In genomic region chr7:112511451-112512220, GRCh38 we compare ENCODE assay signal across 24 cellular contexts. TPM values are rescaled to one million over a fixed set of nuclear protein-coding genes. Genes with fewer than 3 reads are reported as not detected.
A peak's percentile ranks its signal among the peaks of the same experiment; 100 is the strongest.
DNase-seq lines count a peak whose midpoint lies in the region; ATAC-seq and TF ChIP-seq lines count a peak whose summit lies in the region.
"Had no signal": no experiment of that assay in that cellular context is flagged by ENCODE, and none has a peak within 500 bp of the region (broad histone marks: within the 10 kb centered on the region; RNA-seq: fewer than 3 reads in every experiment).

No MANE protein-coding gene starts in this region.

- H4K8ac ChIP-seq in neuronal stem cell (ENCODE audit: low read depth, low read length), result no peak overlapping the region

- H2BK5ac ChIP-seq in neuronal stem cell (ENCODE audit: low read length), result no peak overlapping the region

- H3K4me3 Mint-ChIP-seq in activated naive CD4-positive, alpha-beta T cell treated with anti-CD3 and anti-CD28 coated beads for 36 hours, result no peak overlapping the region
- H3K4me3 Mint-ChIP-seq in progenitor cell of endocrine pancreas (ENCODE audit: low read depth), result no peak overlapping the region
- no peak overlapping the region for H3K4me3 Mint-ChIP-seq in stimulated activated memory B cell treated with anti-CD40 and anti-IgM and Interleukin-4, amounts not matched to agents 10 μg/mL and 1 μg/mL and 100 μg/mL, for 72 hours
- H3K4me3 Mint-ChIP-seq: CD4-positive, alpha-beta T cell had no signal

- H3K9me3 Mint-ChIP-seq in activated naive CD4-positive, alpha-beta T cell treated with anti-CD3 and anti-CD28 coated beads for 36 hours, result no peaks in the 10 kb centered on the region
- no peaks in the 10 kb centered on the region for H3K9me3 Mint-ChIP-seq in progenitor cell of endocrine pancreas (ENCODE audit: low read depth)
- no peaks in the 10 kb centered on the region for H3K9me3 Mint-ChIP-seq in stimulated activated memory B cell treated with anti-CD40 and anti-IgM and Interleukin-4, amounts not matched to agents 10 μg/mL and 1 μg/mL and 100 μg/mL, for 72 hours
- H3K9me3 Mint-ChIP-seq: CD4-positive, alpha-beta T cell had no signal

- H3K27ac ChIP-seq in angular gyrus (ENCODE audit: low read depth, low read length) (peak overlapping the region; percentile 23), esophagus muscularis mucosa (replicated peaks in 1 of 4) (no peak overlapping the region), neuronal stem cell (replicated peaks; ENCODE audit: low read length) (no peak overlapping the region)
- H3K27ac ChIP-seq: BLaER1 treated with 17β-estradiol and CSF1 and Interleukin-3, amounts not matched to agents 10 nM and 100 nM; Peyer's patch had no signal

- H2BK120ac ChIP-seq in neuronal stem cell (ENCODE audit: low read depth, low read length), result no peak overlapping the region

- 96% methylated on average over 6 of the region's 7 CpGs for WGBS in esophagus muscularis mucosa
- WGBS in neuronal stem cell (ENCODE audit: extremely low coverage in 2 of 2, insufficient read length in 2 of 2, insufficient replicate concordance in 1 of 2), 2 donors, result no CpG with 5 or more reads among the region's 7 CpGs

- no peak overlapping the region for H2BK12ac ChIP-seq in neuronal stem cell (ENCODE audit: low read length)

- no peaks in the 10 kb centered on the region for H3K9me3 ChIP-seq in esophagus muscularis mucosa
- no peaks in the 10 kb centered on the region for H3K9me3 ChIP-seq in neuronal stem cell (replicated peaks in 1 of 2; ENCODE audit: control insufficient read depth in 2 of 2, insufficient read depth in 1 of 2, low read depth in 1 of 2, low read length in 2 of 2)
- H3K9me3 ChIP-seq: BLaER1 treated with 17β-estradiol and CSF1 and Interleukin-3, amounts not matched to agents 10 nM and 100 nM; Peyer's patch had no signal

- no peak overlapping the region for H3K9ac ChIP-seq in neuronal stem cell (ENCODE audit: low read depth, low read length, poor library complexity)
- H3K9ac ChIP-seq: BLaER1 treated with 17β-estradiol and CSF1 and Interleukin-3, amounts not matched to agents 10 nM and 100 nM had no signal

- no peak overlapping the region for H3K4ac ChIP-seq in neuronal stem cell (ENCODE audit: low read length)

- H3K36me3 Mint-ChIP-seq in activated naive CD4-positive, alpha-beta T cell treated with anti-CD3 and anti-CD28 coated beads for 36 hours (ENCODE audit: low read depth), result no peaks in the 10 kb centered on the region
- no peaks in the 10 kb centered on the region for H3K36me3 Mint-ChIP-seq in progenitor cell of endocrine pancreas (ENCODE audit: insufficient read depth)
- no peaks in the 10 kb centered on the region for H3K36me3 Mint-ChIP-seq in stimulated activated memory B cell treated with anti-CD40 and anti-IgM and Interleukin-4, amounts not matched to agents 10 μg/mL and 1 μg/mL and 100 μg/mL, for 72 hours

- no peak overlapping the region for H3K4me2 ChIP-seq in neuronal stem cell (ENCODE audit: insufficient read depth, low read length, poor library complexity, severe bottlenecking)

- no peak for TF ChIP-seq POLR2A in esophagus muscularis mucosa (IDR thresholded peaks at IDR 0.05; ENCODE audit: low read depth)

- H3K27me3 ChIP-seq in esophagus muscularis mucosa (no peaks in the 10 kb centered on the region), neuronal stem cell (ENCODE audit: control insufficient read depth in 3 of 3, insufficient read depth in 3 of 3, low read depth in 1 of 3, low read length in 3 of 3) (peaks cover 0 to 8% (median 0%) of the 10 kb centered on the region in 3 experiments)
- H3K27me3 ChIP-seq: BLaER1 treated with 17β-estradiol and CSF1 and Interleukin-3, amounts not matched to agents 10 nM and 100 nM; Peyer's patch had no signal

- no peak overlapping the region for H3K23ac ChIP-seq in neuronal stem cell (ENCODE audit: low read depth, low read length, poor library complexity)

- H2BK15ac ChIP-seq in neuronal stem cell (ENCODE audit: low read length), result no peak overlapping the region

- peaks cover 5% of the 10 kb centered on the region for H3K27me3 Mint-ChIP-seq in activated naive CD4-positive, alpha-beta T cell treated with anti-CD3 and anti-CD28 coated beads for 36 hours (ENCODE audit: low read depth)
- peaks cover 20% of the 10 kb centered on the region for H3K27me3 Mint-ChIP-seq in progenitor cell of endocrine pancreas
- peaks cover 4% of the 10 kb centered on the region for H3K27me3 Mint-ChIP-seq in stimulated activated memory B cell treated with anti-CD40 and anti-IgM and Interleukin-4, amounts not matched to agents 10 μg/mL and 1 μg/mL and 100 μg/mL, for 72 hours

- peak overlapping the region; percentile 69 for H3K18ac ChIP-seq in neuronal stem cell (ENCODE audit: low read length)

- no peak for TF ChIP-seq EP300 in esophagus muscularis mucosa (IDR thresholded peaks at IDR 0.05)

- CTCF ChIA-PET in activated naive CD4-positive, alpha-beta T cell treated with anti-CD3 and anti-CD28 coated beads for 36 hours (lab: Charles Lee), result no interaction called here

- H3K36me3 ChIP-seq in esophagus muscularis mucosa (no peaks in the 10 kb centered on the region), neuronal stem cell (replicated peaks in 1 of 2; ENCODE audit: control insufficient read depth in 2 of 2, insufficient read depth in 2 of 2, low read length in 2 of 2) (no peaks in the 10 kb centered on the region)
- H3K36me3 ChIP-seq: BLaER1 treated with 17β-estradiol and CSF1 and Interleukin-3, amounts not matched to agents 10 nM and 100 nM; Peyer's patch had no signal

- H3K4me1 ChIP-seq in esophagus muscularis mucosa (no peaks in the 10 kb centered on the region), neuronal stem cell (ENCODE audit: control insufficient read depth in 2 of 2, insufficient read depth in 1 of 2, low read depth in 1 of 2, low read length in 2 of 2) (peaks cover 0 to under 1% of the 10 kb centered on the region in 2 donors)
- H3K4me1 ChIP-seq: Peyer's patch had no signal

- H3K4me3 ChIP-seq in esophagus muscularis mucosa (no peak overlapping the region), neuronal stem cell (ENCODE audit: low read length in 2 of 2) (no peak overlapping the region)
- H3K4me3 ChIP-seq: BLaER1 treated with 17β-estradiol and CSF1 and Interleukin-3, amounts not matched to agents 10 nM and 100 nM; Peyer's patch had no signal

- H4K91ac ChIP-seq in neuronal stem cell (ENCODE audit: low read depth, low read length, poor library complexity), result no peak overlapping the region

- ATAC-seq in GM19397 (IDR thresholded peaks at IDR 0.05; ENCODE audit: unreplicated experiment), result no peak
- no peak for ATAC-seq in stimulated activated memory B cell treated with anti-CD40 and anti-IgM and Interleukin-4, amounts not matched to agents 10 μg/mL and 1 μg/mL and 100 μg/mL, for 72 hours
- ATAC-seq: HCT116 had no signal

- H3K4me1 Mint-ChIP-seq in activated naive CD4-positive, alpha-beta T cell treated with anti-CD3 and anti-CD28 coated beads for 36 hours (ENCODE audit: low read depth), result peaks cover 11% of the 10 kb centered on the region
- H3K4me1 Mint-ChIP-seq in progenitor cell of endocrine pancreas (ENCODE audit: low read depth), result peaks cover 4% of the 10 kb centered on the region
- H3K4me1 Mint-ChIP-seq in stimulated activated memory B cell treated with anti-CD40 and anti-IgM and Interleukin-4, amounts not matched to agents 10 μg/mL and 1 μg/mL and 100 μg/mL, for 72 hours, result peaks cover 6% of the 10 kb centered on the region

- intact Hi-C loops in esophagus muscularis mucosa (cut with DNase I), result no loop called here
- intact Hi-C loops in activated naive CD4-positive, alpha-beta T cell treated with anti-CD3 and anti-CD28 coated beads for 36 hours (cut with micrococcal nuclease), result no loop called here

- DNase-seq in NCI-H146 (lab: John Stamatoyannopoulos, UW) (peak; percentile 33), esophagus muscularis mucosa (ENCODE audit: extremely low spot score) (peak; percentile 81), neuronal stem cell (ENCODE audit: low spot score) (no peak), progenitor cell of endocrine pancreas (ENCODE audit: low spot score, unreplicated experiment) (no peak)
- no peak for DNase-seq in activated naive CD4-positive, alpha-beta T cell treated with anti-CD3 and anti-CD28 coated beads for 36 hours
- DNase-seq: AML-193; CD4-positive, alpha-beta T cell; DMS53; Karpas-422; NCI-H1105 treated with DMSO at 0.1 percent for 48 hours; NCI-H1694; NCI-H2081; NCI-H2227 treated with DMSO at 0.1 percent for 48 hours; NCI-H526 treated with DMSO at 0.1 percent for 48 hours; OCI-M1; Peyer's patch; SHP77 treated with DMSO at 0.1 percent for 48 hours had no signal

- no peak overlapping the region for H2AK5ac ChIP-seq in neuronal stem cell (ENCODE audit: low read depth, low read length)

- TF ChIP-seq CTCF in esophagus muscularis mucosa (IDR thresholded peaks at IDR 0.05) (no peak), progenitor cell of endocrine pancreas (IDR thresholded peaks at IDR 0.05; ENCODE audit: unreplicated experiment) (no peak)

- no peaks in the 10 kb centered on the region for H3K79me1 ChIP-seq in neuronal stem cell (ENCODE audit: low read depth, low read length)

- H3K14ac ChIP-seq in neuronal stem cell (ENCODE audit: low read length), result no peak overlapping the region

- H3K27ac Mint-ChIP-seq in activated naive CD4-positive, alpha-beta T cell treated with anti-CD3 and anti-CD28 coated beads for 36 hours, result no peak overlapping the region
- no peak overlapping the region for H3K27ac Mint-ChIP-seq in progenitor cell of endocrine pancreas
- H3K27ac Mint-ChIP-seq in stimulated activated memory B cell treated with anti-CD40 and anti-IgM and Interleukin-4, amounts not matched to agents 10 μg/mL and 1 μg/mL and 100 μg/mL, for 72 hours, result no peak overlapping the region
- H3K27ac Mint-ChIP-seq: CD4-positive, alpha-beta T cell had no signal

- H2AFZ ChIP-seq in neuronal stem cell (ENCODE audit: low read length), result no peak overlapping the region

RNA-seq across cellular contexts. Expression of gene LSMEM1, which starts 30.8 kb away (rescaled TPM):
- total RNA-seq in esophagus muscularis mucosa (1 to 10 TPM in 1 of 4 donors, under 1 TPM in 3; 0.75 to 2.1 (median 0.91) TPM), progenitor cell of endocrine pancreas (3.6 and 4.6 TPM in 2 replicates)
- 0.67 TPM for polyA plus RNA-seq in neuronal stem cell (2013, experiment 1 of 2)
- polyA plus RNA-seq in neuronal stem cell (2013, experiment 2 of 2), result 0.53 TPM
- under 1 TPM; 0.81 to 0.88 TPM for total RNA-seq in activated naive CD4-positive, alpha-beta T cell treated with anti-CD3 and anti-CD28 coated beads for 36 hours
- total RNA-seq: H4, HT-29 had no signal

Comparison
In these comparisons a context has a peak if more than half of its experiments do, and no peak if none do; other contexts are left out.
1. DNase-seq: peak in NCI-H146 (single experiment) and esophagus muscularis mucosa (single experiment); none in neuronal stem cell (single experiment), activated naive CD4-positive, alpha-beta T cell treated with anti-CD3 and anti-CD28 coated beads for 36 hours (single experiment) and progenitor cell of endocrine pancreas (single experiment).